Comparison of ENCODE assay signal across 19 cellular contexts in the genomic region with DNA sequence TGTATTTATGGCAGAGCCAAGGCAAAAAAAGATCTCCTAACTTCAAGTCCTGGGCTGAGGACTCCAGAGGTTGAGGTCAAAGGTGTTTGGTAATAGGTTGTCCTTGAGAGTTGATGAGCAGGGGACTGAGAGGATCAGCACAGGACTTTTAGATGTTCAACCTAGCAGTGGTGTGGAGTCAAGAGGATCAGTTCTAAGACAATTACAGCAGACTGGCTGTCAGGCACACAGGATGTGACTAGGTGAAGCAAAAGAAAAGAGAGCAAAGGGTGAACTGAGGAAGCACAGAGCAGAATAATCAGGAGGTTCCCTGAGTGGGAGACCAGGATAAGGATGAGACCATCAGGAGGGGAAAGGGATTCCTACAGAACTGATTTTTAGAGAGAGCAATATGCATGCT. TPM values are rescaled to one million over a fixed set of nuclear protein-coding genes. Genes with fewer than 3 reads are reported as not detected.
A peak's percentile ranks its signal among the peaks of the same experiment; 100 is the strongest.
DNase-seq lines count a peak whose midpoint lies in the region; ATAC-seq and TF ChIP-seq lines count a peak whose summit lies in the region.
"Had no signal": no experiment of that assay in that cellular context is flagged by ENCODE, and none has a peak within 500 bp of the region (broad histone marks: within the 10 kb centered on the region; RNA-seq: fewer than 3 reads in every experiment).

No MANE protein-coding gene starts in this region.

- intact Hi-C loops in activated CD8-positive, alpha-beta T cell treated with anti-CD3 and anti-CD28 coated beads for 36 hours (cut with micrococcal nuclease): no loop called here
- intact Hi-C loops in activated T-helper 1 cell treated with anti-CD3 and anti-CD28 coated beads, Interleukin-12 subunit alpha, Interleukin-12 subunit beta, Interleukin-2, Interleukin-4 antibody, amounts not matched to agents 30 ng/mL and 10 ng/mL and 1 ng/mL, durations not matched to agents 14 hours and 24 hours and 36 hours (cut with micrococcal nuclease): no loop called here
- intact Hi-C loops in natural killer cell (cut with micrococcal nuclease): no loop called here

- POLR2A ChIA-PET in activated CD8-positive, alpha-beta T cell treated with anti-CD3 and anti-CD28 coated beads, Interleukin-2, amount 10 ng/mL, durations not matched to agents 7 days and 5 days (lab: Charles Lee): no interaction called here
- POLR2A ChIA-PET in activated CD8-positive, alpha-beta T cell treated with anti-CD3 and anti-CD28 coated beads for 36 hours (lab: Charles Lee): no interaction called here
- POLR2A ChIA-PET in CD8-positive, alpha-beta memory T cell (lab: Charles Lee): interaction anchor here (1.2 kb wide), 1 partner anchor 9 kb away, joined by 3 read pairs; no protein-coding TSS in a partner anchor

- no peak overlapping the region for H3K4me3 ChIP-seq in CD8-positive, alpha-beta memory T cell (ENCODE audit: low read length)
- H3K4me3 ChIP-seq: A549, BLaER1 had no signal

- CTCF ChIA-PET in activated CD8-positive, alpha-beta T cell treated with anti-CD3 and anti-CD28 coated beads, Interleukin-2, amount 10 ng/mL, durations not matched to agents 7 days and 5 days (lab: Charles Lee): interaction anchor here (0.8 to 1.5 kb wide), 3 partner anchors 8 to 33 kb away, joined by 3 to 4 read pairs (median 3); no protein-coding TSS in a partner anchor
- CTCF ChIA-PET in activated CD8-positive, alpha-beta T cell treated with anti-CD3 and anti-CD28 coated beads for 36 hours (lab: Charles Lee): interaction anchor here (1.0 to 1.1 kb wide), 2 partner anchors 34 to 169 kb away, joined by 3 read pairs; no protein-coding TSS in a partner anchor
- CTCF ChIA-PET in CD8-positive, alpha-beta memory T cell (lab: Charles Lee): interaction anchor here (1.0 kb wide), 1 partner anchor 9 kb away, joined by 4 read pairs; no protein-coding TSS in a partner anchor

- H3K9me3 Mint-ChIP-seq in activated CD8-positive, alpha-beta T cell treated with anti-CD3 and anti-CD28 coated beads, Interleukin-2, amount 10 ng/mL, durations not matched to agents 7 days and 5 days (ENCODE audit: insufficient read depth): no peaks in the 10 kb centered on the region
- no peaks in the 10 kb centered on the region for H3K9me3 Mint-ChIP-seq in activated CD8-positive, alpha-beta T cell treated with anti-CD3 and anti-CD28 coated beads for 36 hours
- H3K9me3 Mint-ChIP-seq in CD8-positive, alpha-beta memory T cell: no peaks in the 10 kb centered on the region
- H3K9me3 Mint-ChIP-seq in activated T-helper 1 cell treated with anti-CD3 and anti-CD28 coated beads, Interleukin-12 subunit alpha, Interleukin-12 subunit beta, Interleukin-2, Interleukin-4 antibody, amounts not matched to agents 30 ng/mL and 10 ng/mL and 1 ng/mL, durations not matched to agents 14 hours and 24 hours and 36 hours: peaks cover 3% of the 10 kb centered on the region
- H3K9me3 Mint-ChIP-seq in natural killer cell (no peaks in the 10 kb centered on the region), progenitor cell of endocrine pancreas (ENCODE audit: low read depth) (no peaks in the 10 kb centered on the region)

- peaks cover 19% of the 10 kb centered on the region for H3K4me1 ChIP-seq in CD8-positive, alpha-beta memory T cell (ENCODE audit: insufficient read depth, low read length)
- H3K4me1 ChIP-seq: A549, BLaER1 had no signal

- H3K27ac ChIP-seq in CD8-positive, alpha-beta memory T cell (ENCODE audit: low read depth, low read length): no peak overlapping the region
- H3K27ac ChIP-seq: A549, BLaER1 had no signal

- peak overlapping the region; percentile 53 for H3K27ac Mint-ChIP-seq in activated CD8-positive, alpha-beta T cell treated with anti-CD3 and anti-CD28 coated beads, Interleukin-2, amount 10 ng/mL, durations not matched to agents 7 days and 5 days
- H3K27ac Mint-ChIP-seq in activated CD8-positive, alpha-beta T cell treated with anti-CD3 and anti-CD28 coated beads for 36 hours: no peak overlapping the region
- peak overlapping the region in 5 of 8 donors; percentile 3 to 76 (median 16) for H3K27ac Mint-ChIP-seq in CD8-positive, alpha-beta memory T cell
- H3K27ac Mint-ChIP-seq in activated T-helper 1 cell treated with anti-CD3 and anti-CD28 coated beads, Interleukin-12 subunit alpha, Interleukin-12 subunit beta, Interleukin-2, Interleukin-4 antibody, amounts not matched to agents 30 ng/mL and 10 ng/mL and 1 ng/mL, durations not matched to agents 14 hours and 24 hours and 36 hours: peak overlapping the region; percentile 15
- H3K27ac Mint-ChIP-seq in natural killer cell: peak overlapping the region; percentile 47 to 59
- no peak overlapping the region for H3K27ac Mint-ChIP-seq in progenitor cell of endocrine pancreas

- H3K4me1 Mint-ChIP-seq in activated CD8-positive, alpha-beta T cell treated with anti-CD3 and anti-CD28 coated beads, Interleukin-2, amount 10 ng/mL, durations not matched to agents 7 days and 5 days (ENCODE audit: low read depth): peaks cover 32% of the 10 kb centered on the region
- peaks cover 16% of the 10 kb centered on the region for H3K4me1 Mint-ChIP-seq in activated CD8-positive, alpha-beta T cell treated with anti-CD3 and anti-CD28 coated beads for 36 hours (ENCODE audit: low read depth)
- peaks cover 30 to 40% (median 32%) of the 10 kb centered on the region in 3 donors for H3K4me1 Mint-ChIP-seq in CD8-positive, alpha-beta memory T cell
- peaks cover 42% of the 10 kb centered on the region for H3K4me1 Mint-ChIP-seq in activated T-helper 1 cell treated with anti-CD3 and anti-CD28 coated beads, Interleukin-12 subunit alpha, Interleukin-12 subunit beta, Interleukin-2, Interleukin-4 antibody, amounts not matched to agents 30 ng/mL and 10 ng/mL and 1 ng/mL, durations not matched to agents 14 hours and 24 hours and 36 hours (ENCODE audit: low read depth)
- peaks cover 39 to 48% of the 10 kb centered on the region in 2 donors for H3K4me1 Mint-ChIP-seq in natural killer cell
- no peaks in the 10 kb centered on the region for H3K4me1 Mint-ChIP-seq in progenitor cell of endocrine pancreas (ENCODE audit: low read depth)

- ATAC-seq in activated CD8-positive, alpha-beta T cell treated with anti-CD3 and anti-CD28 coated beads, Interleukin-2, amount 10 ng/mL, durations not matched to agents 7 days and 5 days: peak; percentile 58
- ATAC-seq in activated CD8-positive, alpha-beta T cell treated with anti-CD3 and anti-CD28 coated beads for 36 hours: no peak
- no peak for ATAC-seq in natural killer cell
- ATAC-seq: A549, PC-3 had no signal

- no peak overlapping the region for H3K4me3 Mint-ChIP-seq in activated CD8-positive, alpha-beta T cell treated with anti-CD3 and anti-CD28 coated beads, Interleukin-2, amount 10 ng/mL, durations not matched to agents 7 days and 5 days
- no peak overlapping the region for H3K4me3 Mint-ChIP-seq in activated CD8-positive, alpha-beta T cell treated with anti-CD3 and anti-CD28 coated beads for 36 hours
- peak overlapping the region in 1 of 7 donors; percentile 2 for H3K4me3 Mint-ChIP-seq in CD8-positive, alpha-beta memory T cell
- H3K4me3 Mint-ChIP-seq in activated T-helper 1 cell treated with anti-CD3 and anti-CD28 coated beads, Interleukin-12 subunit alpha, Interleukin-12 subunit beta, Interleukin-2, Interleukin-4 antibody, amounts not matched to agents 30 ng/mL and 10 ng/mL and 1 ng/mL, durations not matched to agents 14 hours and 24 hours and 36 hours: peak overlapping the region; percentile 4
- H3K4me3 Mint-ChIP-seq in natural killer cell: no peak overlapping the region
- H3K4me3 Mint-ChIP-seq in progenitor cell of endocrine pancreas (ENCODE audit: low read depth): no peak overlapping the region

- DNase-seq in activated CD8-positive, alpha-beta T cell treated with anti-CD3 and anti-CD28 coated beads, Interleukin-2, amount 10 ng/mL, durations not matched to agents 7 days and 5 days: no peak
- DNase-seq in activated CD8-positive, alpha-beta T cell treated with anti-CD3 and anti-CD28 coated beads for 36 hours: no peak
- DNase-seq in CD8-positive, alpha-beta memory T cell: no peak
- no peak for DNase-seq in activated T-helper 1 cell treated with anti-CD3 and anti-CD28 coated beads, Interleukin-12 subunit alpha, Interleukin-12 subunit beta, Interleukin-2, Interleukin-4 antibody, amounts not matched to agents 30 ng/mL and 10 ng/mL and 1 ng/mL, durations not matched to agents 14 hours and 24 hours and 36 hours (ENCODE audit: low spot score)
- no peak for DNase-seq in natural killer cell
- no peak for DNase-seq in DMS79 (lab: John Stamatoyannopoulos, UW)
- DNase-seq in progenitor cell of endocrine pancreas (ENCODE audit: low spot score, unreplicated experiment): no peak
- no peak for DNase-seq in stimulated activated CD4-positive, alpha-beta T cell treated with anti-CD3 and anti-CD28 coated beads, Interleukin-4, amount 100 ng/mL, for 4 hours
- DNase-seq: KG1, NCI-H1417, NCI-H187 treated with DMSO at 0.1 percent for 48 hours, NCI-H2227 treated with DMSO at 0.1 percent for 48 hours, NCI-H524, PC-3, RPMI8226, SIG-M5 had no signal

- peaks cover 9% of the 10 kb centered on the region for H3K36me3 ChIP-seq in CD8-positive, alpha-beta memory T cell (ENCODE audit: insufficient read depth, low read length)

- H3K9me3 ChIP-seq in CD8-positive, alpha-beta memory T cell (ENCODE audit: low read length): no peaks in the 10 kb centered on the region
- H3K9me3 ChIP-seq: A549, BLaER1 had no signal

- no peaks in the 10 kb centered on the region for H3K27me3 ChIP-seq in CD8-positive, alpha-beta memory T cell (ENCODE audit: insufficient read depth, low read length, poor library complexity, severe bottlenecking)
- H3K27me3 ChIP-seq: BLaER1 had no signal

- no peaks in the 10 kb centered on the region for H3K27me3 Mint-ChIP-seq in activated CD8-positive, alpha-beta T cell treated with anti-CD3 and anti-CD28 coated beads, Interleukin-2, amount 10 ng/mL, durations not matched to agents 7 days and 5 days (ENCODE audit: low read depth)
- H3K27me3 Mint-ChIP-seq in activated CD8-positive, alpha-beta T cell treated with anti-CD3 and anti-CD28 coated beads for 36 hours: peaks cover 1% of the 10 kb centered on the region
- H3K27me3 Mint-ChIP-seq in CD8-positive, alpha-beta memory T cell: peaks cover 0 to 4% of the 10 kb centered on the region in 2 donors
- peaks cover 6% of the 10 kb centered on the region for H3K27me3 Mint-ChIP-seq in activated T-helper 1 cell treated with anti-CD3 and anti-CD28 coated beads, Interleukin-12 subunit alpha, Interleukin-12 subunit beta, Interleukin-2, Interleukin-4 antibody, amounts not matched to agents 30 ng/mL and 10 ng/mL and 1 ng/mL, durations not matched to agents 14 hours and 24 hours and 36 hours (ENCODE audit: insufficient read depth)
- no peaks in the 10 kb centered on the region for H3K27me3 Mint-ChIP-seq in natural killer cell (ENCODE audit: low read depth in 2 of 2)
- peaks cover 15% of the 10 kb centered on the region for H3K27me3 Mint-ChIP-seq in progenitor cell of endocrine pancreas

- peaks cover 35% of the 10 kb centered on the region for H3K36me3 Mint-ChIP-seq in activated CD8-positive, alpha-beta T cell treated with anti-CD3 and anti-CD28 coated beads, Interleukin-2, amount 10 ng/mL, durations not matched to agents 7 days and 5 days (ENCODE audit: low read depth)
- H3K36me3 Mint-ChIP-seq in activated CD8-positive, alpha-beta T cell treated with anti-CD3 and anti-CD28 coated beads for 36 hours (ENCODE audit: low read depth): no peaks in the 10 kb centered on the region
- H3K36me3 Mint-ChIP-seq in CD8-positive, alpha-beta memory T cell: peaks cover 18 to 31% (median 24%) of the 10 kb centered on the region in 3 donors
- H3K36me3 Mint-ChIP-seq in activated T-helper 1 cell treated with anti-CD3 and anti-CD28 coated beads, Interleukin-12 subunit alpha, Interleukin-12 subunit beta, Interleukin-2, Interleukin-4 antibody, amounts not matched to agents 30 ng/mL and 10 ng/mL and 1 ng/mL, durations not matched to agents 14 hours and 24 hours and 36 hours (ENCODE audit: low read depth): peaks cover 34% of the 10 kb centered on the region
- H3K36me3 Mint-ChIP-seq in natural killer cell: peaks cover 17% of the 10 kb centered on the region
- no peaks in the 10 kb centered on the region for H3K36me3 Mint-ChIP-seq in progenitor cell of endocrine pancreas (ENCODE audit: insufficient read depth)

- TF ChIP-seq CTCF in activated CD8-positive, alpha-beta T cell treated with anti-CD3 and anti-CD28 coated beads for 36 hours (IDR thresholded peaks at IDR 0.05): no peak
- TF ChIP-seq CTCF in natural killer cell (IDR thresholded peaks at IDR 0.05) (no peak), progenitor cell of endocrine pancreas (IDR thresholded peaks at IDR 0.05; ENCODE audit: unreplicated experiment) (no peak)

RNA-seq across cellular contexts. Expression of a gene that starts 10.9 kb away (rescaled TPM):
- 100 to 1,000 TPM; 356 to 365 TPM for total RNA-seq in activated CD8-positive, alpha-beta T cell treated with anti-CD3 and anti-CD28 coated beads, Interleukin-2, amount 10 ng/mL, durations not matched to agents 7 days and 5 days
- 10 to 100 TPM; 17.8 to 18.2 TPM for total RNA-seq in activated CD8-positive, alpha-beta T cell treated with anti-CD3 and anti-CD28 coated beads for 36 hours
- 10 to 100 TPM; 13.3 to 15.1 TPM for total RNA-seq in CD8-positive, alpha-beta memory T cell
- polyA plus RNA-seq in CD8-positive, alpha-beta memory T cell: 1,138 TPM
- 88.1 and 93.7 TPM in 2 replicates for total RNA-seq in activated T-helper 1 cell treated with anti-CD3 and anti-CD28 coated beads, Interleukin-12 subunit alpha, Interleukin-12 subunit beta, Interleukin-2, Interleukin-4 antibody, amounts not matched to agents 30 ng/mL and 10 ng/mL and 1 ng/mL, durations not matched to agents 14 hours and 24 hours and 36 hours
- total RNA-seq in natural killer cell: 100 to 1,000 TPM; 530 to 621 (median 590) TPM
- not detected in 2 replicates for total RNA-seq in progenitor cell of endocrine pancreas
- total RNA-seq: HT-29, PC-3 had no signal
- polyA plus RNA-seq: A549 had no signal

RNA-seq across cellular contexts. Expression of a gene that starts 46.6 kb away (rescaled TPM):
- total RNA-seq in activated CD8-positive, alpha-beta T cell treated with anti-CD3 and anti-CD28 coated beads, Interleukin-2, amount 10 ng/mL, durations not matched to agents 7 days and 5 days: not detected
- total RNA-seq in activated CD8-positive, alpha-beta T cell treated with anti-CD3 and anti-CD28 coated beads for 36 hours: not detected
- total RNA-seq in CD8-positive, alpha-beta memory T cell: not detected
- polyA plus RNA-seq in CD8-positive, alpha-beta memory T cell: not detected
- total RNA-seq in activated T-helper 1 cell treated with anti-CD3 and anti-CD28 coated beads, Interleukin-12 subunit alpha, Interleukin-12 subunit beta, Interleukin-2, Interleukin-4 antibody, amounts not matched to agents 30 ng/mL and 10 ng/mL and 1 ng/mL, durations not matched to agents 14 hours and 24 hours and 36 hours: not detected in 2 replicates
- not detected for total RNA-seq in natural killer cell
- total RNA-seq in progenitor cell of endocrine pancreas: 38.8 and 40.0 TPM in 2 replicates

RNA-seq across cellular contexts. Expression of a gene that starts 59.6 kb away (rescaled TPM):
- under 1 TPM; 0.13 to 0.16 TPM for total RNA-seq in activated CD8-positive, alpha-beta T cell treated with anti-CD3 and anti-CD28 coated beads, Interleukin-2, amount 10 ng/mL, durations not matched to agents 7 days and 5 days
- not detected for total RNA-seq in activated CD8-positive, alpha-beta T cell treated with anti-CD3 and anti-CD28 coated beads for 36 hours
- total RNA-seq in CD8-positive, alpha-beta memory T cell: under 1 TPM in 1 of 2 experiments, not detected in 1; 0.16 TPM
- not detected for polyA plus RNA-seq in CD8-positive, alpha-beta memory T cell
- total RNA-seq in activated T-helper 1 cell treated with anti-CD3 and anti-CD28 coated beads, Interleukin-12 subunit alpha, Interleukin-12 subunit beta, Interleukin-2, Interleukin-4 antibody, amounts not matched to agents 30 ng/mL and 10 ng/mL and 1 ng/mL, durations not matched to agents 14 hours and 24 hours and 36 hours: not detected in 2 replicates
- total RNA-seq in natural killer cell (not detected), progenitor cell of endocrine pancreas (not detected in 2 replicates)
- total RNA-seq: HT-29, PC-3 had no signal

Comparison
In these comparisons a context has a peak if more than half of its experiments do, and no peak if none do; other contexts are left out.
1. H3K27ac Mint-ChIP-seq: peak in activated CD8-positive, alpha-beta T cell treated with anti-CD3 and anti-CD28 coated beads, Interleukin-2, amount 10 ng/mL, durations not matched to agents 7 days and 5 days (single experiment), CD8-positive, alpha-beta memory T cell (5 of 8), activated T-helper 1 cell treated with anti-CD3 and anti-CD28 coated beads, Interleukin-12 subunit alpha, Interleukin-12 subunit beta, Interleukin-2, Interleukin-4 antibody, amounts not matched to agents 30 ng/mL and 10 ng/mL and 1 ng/mL, durations not matched to agents 14 hours and 24 hours and 36 hours (single experiment) and natural killer cell (2 of 2); none in activated CD8-positive, alpha-beta T cell treated with anti-CD3 and anti-CD28 coated beads for 36 hours (single experiment) and progenitor cell of endocrine pancreas (single experiment).
2. RNA of a gene that starts 10.9 kb away (total RNA-seq): 530 to 621 TPM in natural killer cell, 356 to 365 TPM in activated CD8-positive, alpha-beta T cell treated with anti-CD3 and anti-CD28 coated beads, Interleukin-2, amount 10 ng/mL, durations not matched to agents 7 days and 5 days, 88.1 to 93.7 TPM in activated T-helper 1 cell treated with anti-CD3 and anti-CD28 coated beads, Interleukin-12 subunit alpha, Interleukin-12 subunit beta, Interleukin-2, Interleukin-4 antibody, amounts not matched to agents 30 ng/mL and 10 ng/mL and 1 ng/mL, durations not matched to agents 14 hours and 24 hours and 36 hours, 17.8 to 18.2 TPM in activated CD8-positive, alpha-beta T cell treated with anti-CD3 and anti-CD28 coated beads for 36 hours and 13.3 to 15.1 TPM in CD8-positive, alpha-beta memory T cell; not detected in progenitor cell of endocrine pancreas; every median in the first group is over 10 times any median in the second.
3. RNA of a gene that starts 46.6 kb away (total RNA-seq): 38.8 to 40.0 TPM in progenitor cell of endocrine pancreas; not detected in activated CD8-positive, alpha-beta T cell treated with anti-CD3 and anti-CD28 coated beads, Interleukin-2, amount 10 ng/mL, durations not matched to agents 7 days and 5 days, not detected in activated CD8-positive, alpha-beta T cell treated with anti-CD3 and anti-CD28 coated beads for 36 hours, not detected in CD8-positive, alpha-beta memory T cell, not detected in activated T-helper 1 cell treated with anti-CD3 and anti-CD28 coated beads, Interleukin-12 subunit alpha, Interleukin-12 subunit beta, Interleukin-2, Interleukin-4 antibody, amounts not matched to agents 30 ng/mL and 10 ng/mL and 1 ng/mL, durations not matched to agents 14 hours and 24 hours and 36 hours and not detected in natural killer cell; every median in the first group is over 10 times any median in the second.